Comparison of ENCODE assay signal across 8 cellular contexts in the genomic region with DNA sequence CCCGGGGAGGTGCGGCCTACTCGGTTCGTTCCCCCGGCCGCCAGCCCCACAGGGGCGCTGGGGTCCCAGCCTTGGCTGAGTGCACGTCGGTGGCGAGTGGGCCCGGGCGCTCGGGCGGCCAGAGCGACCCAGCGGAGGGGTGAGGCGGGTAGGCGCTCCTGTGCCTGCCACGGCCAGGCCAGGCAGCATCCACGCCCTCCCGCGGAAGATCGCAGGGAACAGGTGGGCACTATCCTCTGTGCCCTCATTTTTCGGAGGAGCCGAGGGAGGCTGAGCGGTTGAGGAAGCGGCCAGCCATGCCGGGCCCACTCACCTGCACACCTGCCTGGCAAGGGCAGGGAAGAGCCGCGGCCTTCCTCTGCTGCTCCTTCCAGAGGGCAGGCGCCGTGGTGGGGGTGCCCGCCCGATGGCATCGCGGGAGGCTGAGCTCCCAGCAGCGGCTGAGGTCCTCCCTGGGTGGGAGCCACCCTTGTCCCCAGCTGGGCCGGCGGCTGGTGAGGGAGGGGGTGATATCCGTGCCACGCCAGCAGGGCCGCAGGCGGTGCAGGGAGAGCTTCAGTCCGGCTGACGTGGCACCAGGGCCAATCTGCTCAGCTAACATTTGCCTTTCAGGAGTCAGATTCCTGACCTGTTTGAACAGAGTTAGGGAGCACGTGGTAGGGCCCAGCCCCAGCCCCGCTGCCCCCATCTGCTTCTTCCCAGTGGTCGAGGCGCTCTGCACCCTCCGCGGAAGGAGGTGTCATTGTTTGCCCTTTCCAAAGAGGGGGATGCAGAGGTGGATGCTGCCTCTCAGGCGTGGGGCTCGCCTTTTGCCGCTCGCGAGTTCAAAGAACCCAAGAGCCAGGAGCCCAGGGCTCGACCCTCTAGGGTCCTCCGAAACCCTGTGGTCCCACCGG. TPM values are rescaled to one million over a fixed set of nuclear protein-coding genes. Genes with fewer than 3 reads are reported as not detected.
DNase-seq lines count a peak whose midpoint lies in the region; ATAC-seq lines count a peak whose summit lies in the region.

No MANE protein-coding gene starts in this region.

- H3K9ac ChIP-seq in stomach smooth muscle (ENCODE audit: low read length in 2 of 2) = peak overlapping the region; percentile 29 to 89

- no peaks in the 10 kb centered on the region for H3K27me3 Mint-ChIP-seq in activated naive CD8-positive, alpha-beta T cell treated with anti-CD3 and anti-CD28 coated beads, Interleukin-2, amount 10 ng/mL, durations not matched to agents 7 days and 5 days
- H3K27me3 Mint-ChIP-seq in immature natural killer cell (ENCODE audit: low read depth in 3 of 3) = peaks cover 19 to 30% (median 21%) of the 10 kb centered on the region in 3 donors

- H3K4me1 ChIP-seq in stomach smooth muscle (ENCODE audit: control insufficient read depth, insufficient read depth, low read length) = peaks cover 28% of the 10 kb centered on the region

- no peak for ATAC-seq in activated naive CD8-positive, alpha-beta T cell treated with anti-CD3 and anti-CD28 coated beads, Interleukin-2, amount 10 ng/mL, durations not matched to agents 7 days and 5 days (ENCODE audit: low read depth)
- ATAC-seq in HG02588 (IDR thresholded peaks at IDR 0.05; ENCODE audit: unreplicated experiment) (no peak), HG02840 (IDR thresholded peaks at IDR 0.05; ENCODE audit: low FRiP score, unreplicated experiment) (no peak)

- POLR2A ChIA-PET in activated naive CD8-positive, alpha-beta T cell treated with anti-CD3 and anti-CD28 coated beads, Interleukin-2, amount 10 ng/mL, durations not matched to agents 7 days and 5 days (lab: Charles Lee) = interaction anchor here (0.6 to 1.9 kb wide), 5 partner anchors 49 to 306 kb away, joined by 3 to 4 read pairs (median 4); a partner anchor contains a TSS

- H3K36me3 ChIP-seq in stomach smooth muscle (ENCODE audit: control insufficient read depth in 2 of 2, insufficient read depth in 2 of 2, low read length in 2 of 2) = peaks cover 0 to 3% of the 10 kb centered on the region in 2 donors

- peak; percentile 23 for DNase-seq in EL
- peak; percentile 16 for DNase-seq in LoVo (ENCODE audit: low spot score)
- DNase-seq in activated naive CD8-positive, alpha-beta T cell treated with anti-CD3 and anti-CD28 coated beads, Interleukin-2, amount 10 ng/mL, durations not matched to agents 7 days and 5 days = peak; percentile 50
- DNase-seq in immature natural killer cell = no peak
- no peak for DNase-seq in hepatic stellate cell (ENCODE audit: low spot score)

- H3K36me3 Mint-ChIP-seq in activated naive CD8-positive, alpha-beta T cell treated with anti-CD3 and anti-CD28 coated beads, Interleukin-2, amount 10 ng/mL, durations not matched to agents 7 days and 5 days = peaks cover 1% of the 10 kb centered on the region
- H3K36me3 Mint-ChIP-seq in immature natural killer cell = no peaks in the 10 kb centered on the region

- no peaks in the 10 kb centered on the region for H3K9me3 Mint-ChIP-seq in activated naive CD8-positive, alpha-beta T cell treated with anti-CD3 and anti-CD28 coated beads, Interleukin-2, amount 10 ng/mL, durations not matched to agents 7 days and 5 days
- H3K9me3 Mint-ChIP-seq in immature natural killer cell = no peaks in the 10 kb centered on the region

- H3K27me3 ChIP-seq in stomach smooth muscle (ENCODE audit: control insufficient read depth in 1 of 2, insufficient read depth in 2 of 2, low read length in 2 of 2) = no peaks in the 10 kb centered on the region

- no peak overlapping the region for H3K27ac Mint-ChIP-seq in activated naive CD8-positive, alpha-beta T cell treated with anti-CD3 and anti-CD28 coated beads, Interleukin-2, amount 10 ng/mL, durations not matched to agents 7 days and 5 days
- peak overlapping the region; percentile 43 to 95 (median 80) for H3K27ac Mint-ChIP-seq in immature natural killer cell

- H3K27ac ChIP-seq in stomach smooth muscle (ENCODE audit: low read length) = peak overlapping the region; percentile 98

- peak overlapping the region; percentile 32 for H3K4me3 Mint-ChIP-seq in activated naive CD8-positive, alpha-beta T cell treated with anti-CD3 and anti-CD28 coated beads, Interleukin-2, amount 10 ng/mL, durations not matched to agents 7 days and 5 days
- H3K4me3 Mint-ChIP-seq in immature natural killer cell = peak overlapping the region; percentile 36 to 66 (median 53)

- peak overlapping the region; percentile 76 to 81 for H3K4me3 ChIP-seq in stomach smooth muscle (ENCODE audit: low read length in 2 of 2)

- no peaks in the 10 kb centered on the region for H3K9me3 ChIP-seq in stomach smooth muscle (ENCODE audit: control insufficient read depth in 2 of 2, low read length in 2 of 2)

- H3K4me1 Mint-ChIP-seq in activated naive CD8-positive, alpha-beta T cell treated with anti-CD3 and anti-CD28 coated beads, Interleukin-2, amount 10 ng/mL, durations not matched to agents 7 days and 5 days = peaks cover 21% of the 10 kb centered on the region
- H3K4me1 Mint-ChIP-seq in immature natural killer cell = peaks cover 36% of the 10 kb centered on the region in 2 donors

RNA-seq across cellular contexts. Expression of a gene that starts 1.6 kb away (rescaled TPM):
- total RNA-seq in activated naive CD8-positive, alpha-beta T cell treated with anti-CD3 and anti-CD28 coated beads, Interleukin-2, amount 10 ng/mL, durations not matched to agents 7 days and 5 days = 10 to 100 TPM; 88.0 to 90.2 TPM
- 10 to 100 TPM in 2 of 3 donors, 1 to 10 TPM in 1; 3.9 to 46.0 (median 15.9) TPM for polyA plus RNA-seq in immature natural killer cell

RNA-seq across cellular contexts. Expression of a gene that starts 44.8 kb away (rescaled TPM):
- total RNA-seq in activated naive CD8-positive, alpha-beta T cell treated with anti-CD3 and anti-CD28 coated beads, Interleukin-2, amount 10 ng/mL, durations not matched to agents 7 days and 5 days = 10 to 100 TPM; 22.8 to 23.0 TPM
- 1 to 10 TPM in 1 of 3 donors, under 1 TPM in 2; 0.85 to 4.4 (median 0.96) TPM for polyA plus RNA-seq in immature natural killer cell

Comparison
In these comparisons a context has a peak if more than half of its experiments do, and no peak if none do; other contexts are left out.
1. DNase-seq: peak in EL (single experiment), LoVo (single experiment) and activated naive CD8-positive, alpha-beta T cell treated with anti-CD3 and anti-CD28 coated beads, Interleukin-2, amount 10 ng/mL, durations not matched to agents 7 days and 5 days (single experiment); none in immature natural killer cell (0 of 3) and hepatic stellate cell (single experiment).